16 cellular contexts compared by ENCODE assay signal in the genomic region with DNA sequence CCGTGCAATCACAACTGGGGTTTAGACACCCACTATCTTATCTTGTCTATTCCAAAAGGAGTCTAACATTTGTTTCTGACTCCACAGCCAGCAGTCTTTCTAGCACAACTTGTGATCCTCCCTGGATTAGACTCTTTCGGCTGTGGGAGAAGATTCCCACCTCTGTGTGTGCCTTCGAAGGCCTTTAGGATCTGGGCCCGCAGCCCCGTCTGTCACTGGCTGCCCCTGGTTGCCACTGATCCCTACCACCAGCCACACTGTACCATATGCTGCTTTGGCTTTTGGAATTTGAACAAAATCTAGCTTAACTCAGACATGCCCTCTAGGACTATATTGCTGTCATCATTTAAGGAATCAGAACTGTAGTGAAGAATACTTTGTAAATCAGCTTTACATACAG.
"Had no signal": no experiment of that assay in that cellular context is flagged by ENCODE, and none has a peak within 500 bp of the region (broad histone marks: within the 10 kb centered on the region; RNA-seq: fewer than 3 reads in every experiment).

No MANE protein-coding gene starts in this region.

- H3K27me3 ChIP-seq: adrenal gland had no signal

- H3K4me3 ChIP-seq: adrenal gland, SK-N-MC had no signal

- H3K4me2 ChIP-seq: KMS-11 had no signal

- DNase-seq: activated CD4-positive, alpha-beta T cell treated with anti-CD3 and anti-CD28 coated beads for 4 hours; activated naive CD4-positive, alpha-beta T cell treated with anti-CD3 and anti-CD28 coated beads, Interleukin-2, amount 50 U/mL, for 16 hours; activated naive CD8-positive, alpha-beta T cell treated with anti-CD3 and anti-CD28 coated beads, Interleukin-2, amount 10 ng/mL, durations not matched to agents 7 days and 5 days; activated T-cell treated with anti-CD3 and anti-CD28 coated beads, Interleukin-2, amount 50 U/mL, for 1 hour; NCI-H1105 treated with DMSO at 0.1 percent for 48 hours; NCI-H1436 treated with DMSO at 0.1 percent for 48 hours; NCI-H187 treated with DMSO at 0.1 percent for 48 hours; NCI-H2081 treated with DMSO at 0.1 percent for 48 hours; NCI-H2171; NCI-H2227 treated with DMSO at 0.1 percent for 48 hours; NCI-H446 treated with DMSO at 0.1 percent for 48 hours; NCI-H524 treated with DMSO at 0.1 percent for 48 hours; NCI-H748 treated with DMSO at 0.1 percent for 48 hours had no signal

- H3K9ac ChIP-seq: KMS-11 had no signal

- H3K27ac ChIP-seq: adrenal gland, KMS-11, SK-N-MC had no signal
